34 cellular contexts compared by ENCODE assay signal in genomic region chr12:17571047-17571446, GRCh38.
"Had no signal": no experiment of that assay in that cellular context is flagged by ENCODE, and none has a peak within 500 bp of the region (broad histone marks: within the 10 kb centered on the region; RNA-seq: fewer than 3 reads in every experiment).

No MANE protein-coding gene starts in this region.

- H3K36me3 Mint-ChIP-seq: activated CD4-positive, alpha-beta memory T cell treated with anti-CD3 and anti-CD28 coated beads for 36 hours; activated CD8-positive, alpha-beta memory T cell treated with anti-CD3 and anti-CD28 coated beads, Interleukin-2, amount 10 ng/mL, durations not matched to agents 7 days and 5 days; T-cell; WTC11 had no signal

- H3K27ac ChIP-seq: VCaP, WERI-Rb-1 had no signal

- H3K36me3 ChIP-seq: WERI-Rb-1 had no signal

- H3K4me3 Mint-ChIP-seq: activated B cell treated with CpG ODN at 0.5 μM for 24 hours; activated CD4-positive, alpha-beta memory T cell treated with anti-CD3 and anti-CD28 coated beads for 36 hours; activated CD4-positive, alpha-beta memory T cell treated with anti-CD3 and anti-CD28 coated beads, Interleukin-2, amount 10 ng/mL, durations not matched to agents 7 days and 5 days; activated CD4-positive, alpha-beta T cell treated with anti-CD3 and anti-CD28 coated beads for 36 hours; activated CD4-positive, alpha-beta T cell treated with anti-CD3 and anti-CD28 coated beads, Interleukin-2, amount 10 ng/mL, durations not matched to agents 24 days and 14 days; activated CD4-positive, alpha-beta T cell treated with anti-CD3 and anti-CD28 coated beads, Interleukin-2, amount 10 ng/mL, durations not matched to agents 7 days and 5 days; activated CD8-positive, alpha-beta memory T cell treated with anti-CD3 and anti-CD28 coated beads, Interleukin-2, amount 10 ng/mL, durations not matched to agents 7 days and 5 days; activated CD8-positive, alpha-beta T cell treated with anti-CD3 and anti-CD28 coated beads for 36 hours; activated CD8-positive, alpha-beta T cell treated with anti-CD3 and anti-CD28 coated beads, Interleukin-2, amount 10 ng/mL, durations not matched to agents 7 days and 5 days; T-cell; T-helper 1 cell treated with Interleukin-12 subunit alpha and Interleukin-12 subunit beta and Interleukin-4 antibody, amounts not matched to agents 30 μg/mL and 1 μg/mL, for 36 hours; T-helper 17 cell; T-helper 2 cell treated with Interferon-gamma antibody and Interleukin-4, amounts not matched to agents 5 μg/mL and 100 μg/mL, for 36 hours; WTC11 had no signal

- H3K27me3 Mint-ChIP-seq: activated B cell treated with CpG ODN at 0.5 μM for 24 hours; activated CD4-positive, alpha-beta memory T cell treated with anti-CD3 and anti-CD28 coated beads for 36 hours; activated CD4-positive, alpha-beta memory T cell treated with anti-CD3 and anti-CD28 coated beads, Interleukin-2, amount 10 ng/mL, durations not matched to agents 7 days and 5 days; activated CD4-positive, alpha-beta T cell treated with anti-CD3 and anti-CD28 coated beads for 36 hours; activated CD4-positive, alpha-beta T cell treated with anti-CD3 and anti-CD28 coated beads, Interleukin-2, amount 10 ng/mL, durations not matched to agents 24 days and 14 days; activated CD4-positive, alpha-beta T cell treated with anti-CD3 and anti-CD28 coated beads, Interleukin-2, amount 10 ng/mL, durations not matched to agents 7 days and 5 days; activated CD8-positive, alpha-beta memory T cell treated with anti-CD3 and anti-CD28 coated beads, Interleukin-2, amount 10 ng/mL, durations not matched to agents 7 days and 5 days; activated CD8-positive, alpha-beta T cell treated with anti-CD3 and anti-CD28 coated beads for 36 hours; T-cell; T-helper 17 cell had no signal

- DNase-seq: activated B cell treated with CpG ODN at 0.5 μM for 24 hours; activated CD4-positive, alpha-beta memory T cell treated with anti-CD3 and anti-CD28 coated beads for 36 hours; activated CD4-positive, alpha-beta memory T cell treated with anti-CD3 and anti-CD28 coated beads, Interleukin-2, amount 10 ng/mL, durations not matched to agents 7 days and 5 days; activated CD4-positive, alpha-beta T cell treated with anti-CD3 and anti-CD28 coated beads for 1 hour; activated CD4-positive, alpha-beta T cell treated with anti-CD3 and anti-CD28 coated beads for 36 hours; activated CD4-positive, alpha-beta T cell treated with anti-CD3 and anti-CD28 coated beads for 4 hours; activated CD4-positive, alpha-beta T cell treated with anti-CD3 and anti-CD28 coated beads for 48 hours; activated CD4-positive, alpha-beta T cell treated with anti-CD3 and anti-CD28 coated beads, Interleukin-2, amount 10 ng/mL, durations not matched to agents 24 days and 14 days; activated CD4-positive, alpha-beta T cell treated with anti-CD3 and anti-CD28 coated beads, Interleukin-2, amount 10 ng/mL, durations not matched to agents 7 days and 5 days; activated CD4-positive, alpha-beta T cell treated with anti-CD3 and anti-CD28 coated beads, Interleukin-2, amount 50 U/mL, for 1 hour; activated CD4-positive, alpha-beta T cell treated with anti-CD3 and anti-CD28 coated beads, Interleukin-2, amount 50 U/mL, for 4 hours; activated CD4-positive, alpha-beta T cell treated with anti-CD3 and anti-CD28 coated beads, Interleukin-2, amount 50 U/mL, for 48 hours; activated CD4-positive, CD25-positive, alpha-beta regulatory T cell; activated CD4-positive, CD25-positive, alpha-beta regulatory T cell treated with anti-CD3 and anti-CD28 coated beads, Interleukin-2, amount 50 U/mL, for 72 hours; activated CD8-positive, alpha-beta memory T cell treated with anti-CD3 and anti-CD28 coated beads for 24 hours; activated CD8-positive, alpha-beta memory T cell treated with anti-CD3 and anti-CD28 coated beads, Interleukin-2, amount 10 ng/mL, durations not matched to agents 7 days and 5 days; activated CD8-positive, alpha-beta memory T cell treated with anti-CD3 and anti-CD28 coated beads, Interleukin-2, amount 50 U/mL, for 4 hours; activated CD8-positive, alpha-beta memory T cell treated with anti-CD3 and anti-CD28 coated beads, Interleukin-2, amount 50 U/mL, for 48 hours; activated CD8-positive, alpha-beta T cell treated with anti-CD3 and anti-CD28 coated beads for 36 hours; activated CD8-positive, alpha-beta T cell treated with anti-CD3 and anti-CD28 coated beads, Interleukin-2, amount 10 ng/mL, durations not matched to agents 7 days and 5 days; activated T-cell treated with anti-CD3 and anti-CD28 coated beads for 4 hours; T-cell; T-helper 1 cell; T-helper 17 cell; T-helper 2 cell; T-helper 9 cell; T1000; WERI-Rb-1 had no signal

- H3K4me1 Mint-ChIP-seq: activated B cell treated with CpG ODN at 0.5 μM for 24 hours; activated CD4-positive, alpha-beta memory T cell treated with anti-CD3 and anti-CD28 coated beads, Interleukin-2, amount 10 ng/mL, durations not matched to agents 7 days and 5 days; activated CD4-positive, alpha-beta T cell treated with anti-CD3 and anti-CD28 coated beads for 36 hours; activated CD4-positive, alpha-beta T cell treated with anti-CD3 and anti-CD28 coated beads, Interleukin-2, amount 10 ng/mL, durations not matched to agents 24 days and 14 days; activated CD4-positive, alpha-beta T cell treated with anti-CD3 and anti-CD28 coated beads, Interleukin-2, amount 10 ng/mL, durations not matched to agents 7 days and 5 days; activated CD8-positive, alpha-beta memory T cell treated with anti-CD3 and anti-CD28 coated beads, Interleukin-2, amount 10 ng/mL, durations not matched to agents 7 days and 5 days; T-cell; T-helper 17 cell; WTC11 had no signal

- FAIRE-seq: TTC549 had no signal

- ATAC-seq: activated CD4-positive, alpha-beta T cell treated with anti-CD3 and anti-CD28 coated beads for 36 hours; activated CD4-positive, CD25-positive, alpha-beta regulatory T cell treated with anti-CD3 and anti-CD28 coated beads, Interleukin-2, amount 50 U/mL, for 24 hours; activated CD8-positive, alpha-beta memory T cell treated with anti-CD3 and anti-CD28 coated beads, Interleukin-2, amount 10 ng/mL, durations not matched to agents 7 days and 5 days; activated CD8-positive, alpha-beta T cell treated with anti-CD3 and anti-CD28 coated beads for 36 hours; activated CD8-positive, alpha-beta T cell treated with anti-CD3 and anti-CD28 coated beads, Interleukin-2, amount 10 ng/mL, durations not matched to agents 7 days and 5 days; T-cell; T-helper 17 cell; WTC11 had no signal

- H3K9me3 Mint-ChIP-seq: activated CD4-positive, alpha-beta T cell treated with anti-CD3 and anti-CD28 coated beads, Interleukin-2, amount 10 ng/mL, durations not matched to agents 24 days and 14 days; activated CD4-positive, alpha-beta T cell treated with anti-CD3 and anti-CD28 coated beads, Interleukin-2, amount 10 ng/mL, durations not matched to agents 7 days and 5 days; T-helper 1 cell treated with Interleukin-12 subunit alpha and Interleukin-12 subunit beta and Interleukin-4 antibody, amounts not matched to agents 30 μg/mL and 1 μg/mL, for 36 hours; WTC11 had no signal
